1 cellular context compared by ENCODE assay signal in the genomic region with DNA sequence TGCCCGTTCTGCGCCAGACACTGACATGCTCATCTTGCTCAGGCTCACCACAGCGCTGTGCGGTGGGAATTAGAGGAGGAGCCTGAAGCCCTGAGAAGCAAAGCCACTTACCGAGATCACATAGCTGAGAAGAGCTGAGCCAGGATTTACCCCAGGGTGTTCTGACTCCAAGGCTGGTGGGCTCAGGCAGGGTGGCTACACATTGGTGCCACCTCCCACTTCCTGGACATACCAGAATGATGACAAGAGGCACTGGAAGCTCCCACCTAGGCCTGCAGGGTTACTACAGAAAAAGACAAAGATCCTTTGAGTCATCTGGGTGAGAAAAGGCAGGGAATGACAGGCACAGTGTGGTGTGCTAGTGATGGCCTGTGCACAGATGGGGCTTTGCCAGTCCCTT.
TF ChIP-seq lines count a peak whose summit lies in the region.

No MANE protein-coding gene starts in this region.

TF ChIP-seq in IMR-90, 13 proteins besides CTCF, POLR2A, EP300 and RAD21:
- TF ChIP-seq, protein P1, sequence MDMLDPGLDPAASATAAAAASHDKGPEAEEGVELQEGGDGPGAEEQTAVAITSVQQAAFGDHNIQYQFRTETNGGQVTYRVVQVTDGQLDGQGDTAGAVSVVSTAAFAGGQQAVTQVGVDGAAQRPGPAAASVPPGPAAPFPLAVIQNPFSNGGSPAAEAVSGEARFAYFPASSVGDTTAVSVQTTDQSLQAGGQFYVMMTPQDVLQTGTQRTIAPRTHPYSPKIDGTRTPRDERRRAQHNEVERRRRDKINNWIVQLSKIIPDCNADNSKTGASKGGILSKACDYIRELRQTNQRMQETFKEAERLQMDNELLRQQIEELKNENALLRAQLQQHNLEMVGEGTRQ (IDR thresholded peaks at IDR 0.05; ENCODE audit: low read depth, low read length) = no peak
- TF ChIP-seq MAZ (IDR thresholded peaks at IDR 0.05; ENCODE audit: borderline replicate concordance, low read depth, low read length) (no peak), FOS (IDR thresholded peaks at IDR 0.05; ENCODE audit: low read depth, low read length) (no peak), SMC3 (IDR thresholded peaks at IDR 0.05; ENCODE audit: low read depth, low read length) (no peak), RFX5 (IDR thresholded peaks at IDR 0.05; ENCODE audit: low read depth, low read length) (no peak), CHD1 (IDR thresholded peaks at IDR 0.05; ENCODE audit: low read depth, low read length) (no peak), MAFK (IDR thresholded peaks at IDR 0.05; ENCODE audit: low read depth, low read length) (no peak), ELK1 (IDR thresholded peaks at IDR 0.05; ENCODE audit: borderline replicate concordance, low read depth, low read length) (no peak), MXI1 (IDR thresholded peaks at IDR 0.05; ENCODE audit: borderline replicate concordance, low read depth, low read length) (no peak), NFE2L2 (IDR thresholded peaks at IDR 0.05; ENCODE audit: low read depth, low read length) (no peak), BHLHE40 (IDR thresholded peaks at IDR 0.05; ENCODE audit: low read depth, low read length) (no peak), RCOR1 (IDR thresholded peaks at IDR 0.05; ENCODE audit: insufficient replicate concordance, low read length) (no peak), CEBPB (IDR thresholded peaks at IDR 0.05; ENCODE audit: low read depth, low read length) (no peak)
